In the genomic region with DNA sequence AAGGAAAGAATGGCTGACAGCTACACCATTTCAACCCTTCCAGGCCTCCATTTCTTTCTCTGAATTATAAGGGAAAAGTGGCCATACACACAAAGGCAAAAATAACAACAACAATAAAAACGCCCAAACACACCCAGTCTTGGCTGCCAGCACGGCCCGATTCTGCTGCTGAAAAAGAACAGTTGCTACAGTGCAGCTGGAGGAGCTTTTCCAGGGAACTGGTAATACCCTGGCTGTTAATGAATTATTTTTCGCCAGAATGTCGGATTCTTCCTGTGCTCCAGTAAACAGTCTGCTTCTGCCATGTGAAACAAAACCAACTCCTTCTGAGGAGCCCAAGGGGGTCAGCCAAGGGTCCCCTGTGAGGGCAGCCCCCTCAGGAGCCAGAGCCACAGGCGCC, we compare ENCODE assay signal across 18 cellular contexts. TPM values are rescaled to one million over a fixed set of nuclear protein-coding genes. Genes with fewer than 3 reads are reported as not detected.
A peak's percentile ranks its signal among the peaks of the same experiment; 100 is the strongest.
DNase-seq lines count a peak whose midpoint lies in the region; ATAC-seq and TF ChIP-seq lines count a peak whose summit lies in the region.
"Had no signal": no experiment of that assay in that cellular context is flagged by ENCODE, and none has a peak within 500 bp of the region (broad histone marks: within the 10 kb centered on the region; RNA-seq: fewer than 3 reads in every experiment).

No MANE protein-coding gene starts in this region.

- H3K27me3 Mint-ChIP-seq in naive thymus-derived CD4-positive, alpha-beta T cell, result peaks cover 0 to 23% (median 12%) of the 10 kb centered on the region in 5 donors

- H3K9me3 ChIP-seq in left ventricle myocardium inferior (replicated peaks) (no peaks in the 10 kb centered on the region), sigmoid colon (no peaks in the 10 kb centered on the region)
- no peaks in the 10 kb centered on the region for H3K9me3 ChIP-seq in naive thymus-derived CD4-positive, alpha-beta T cell (ENCODE audit: control insufficient read depth in 2 of 3, low read length in 3 of 3)

- TF ChIP-seq POLR2A in sigmoid colon (IDR thresholded peaks at IDR 0.05) (no peak), lower leg skin (IDR thresholded peaks at IDR 0.05) (no peak)

- peaks cover 0 to 5% (median 0%) of the 10 kb centered on the region in 7 donors for H3K4me1 Mint-ChIP-seq in naive thymus-derived CD4-positive, alpha-beta T cell
- H3K4me1 Mint-ChIP-seq: CD8-positive, alpha-beta memory T cell had no signal

- TF ChIP-seq EP300 in sigmoid colon (IDR thresholded peaks at IDR 0.05), result no peak

- H3K9me3 Mint-ChIP-seq in naive thymus-derived CD4-positive, alpha-beta T cell, result no peaks in the 10 kb centered on the region

- 28 to 54% methylated on average over 6 of the region's 6 CpGs for WGBS in sigmoid colon, 2 donors
- WGBS in lower leg skin, 2 donors, result 35 to 37% methylated on average over 6 of the region's 6 CpGs

- POLR2A ChIA-PET in naive thymus-derived CD4-positive, alpha-beta T cell (lab: Charles Lee), result no interaction called here

- H3K4me1 ChIP-seq in left ventricle myocardium inferior (peaks cover 64% of the 10 kb centered on the region), sigmoid colon (peaks cover 0 to 24% (median 13%) of the 10 kb centered on the region in 4 donors)
- H3K4me1 ChIP-seq in naive thymus-derived CD4-positive, alpha-beta T cell (ENCODE audit: control insufficient read depth in 2 of 2, insufficient read depth in 2 of 2, low read length in 2 of 2), result no peaks in the 10 kb centered on the region
- H3K4me1 ChIP-seq: BLaER1 treated with 17β-estradiol and CSF1 and Interleukin-3, amounts not matched to agents 10 nM and 100 nM had no signal

- CTCF ChIA-PET in naive thymus-derived CD4-positive, alpha-beta T cell (lab: Charles Lee), result no interaction called here

- H3K4me3 ChIP-seq in left ventricle myocardium inferior (no peak overlapping the region), sigmoid colon (no peak overlapping the region), lower leg skin (ENCODE audit: low read depth, poor library complexity, severe bottlenecking) (no peak overlapping the region)
- no peak overlapping the region for H3K4me3 ChIP-seq in naive thymus-derived CD4-positive, alpha-beta T cell (ENCODE audit: low read length)
- H3K4me3 ChIP-seq: BLaER1 treated with 17β-estradiol and CSF1 and Interleukin-3, amounts not matched to agents 10 nM and 100 nM; PC-9 had no signal

- no peak overlapping the region for H3K27ac Mint-ChIP-seq in naive thymus-derived CD4-positive, alpha-beta T cell
- H3K27ac Mint-ChIP-seq: CD8-positive, alpha-beta memory T cell had no signal

- no peak for TF ChIP-seq CTCF in left ventricle myocardium inferior (IDR thresholded peaks at IDR 0.05; ENCODE audit: borderline replicate concordance)
- TF ChIP-seq CTCF in sigmoid colon (IDR thresholded peaks at IDR 0.05), result no peak
- no peak for TF ChIP-seq CTCF in lower leg skin (IDR thresholded peaks at IDR 0.05)

- H3K27ac ChIP-seq in left ventricle myocardium inferior (replicated peaks) (peak overlapping the region; percentile 54), sigmoid colon (peak overlapping the region; percentile 10 to 57 (median 44))
- H3K27ac ChIP-seq in naive thymus-derived CD4-positive, alpha-beta T cell (ENCODE audit: low read depth, low read length), result no peak overlapping the region
- H3K27ac ChIP-seq: BLaER1 treated with 17β-estradiol and CSF1 and Interleukin-3, amounts not matched to agents 10 nM and 100 nM; PC-9 had no signal

- DNase-seq in left ventricle myocardium inferior (no peak), left cardiac atrium (no peak), left kidney (ENCODE audit: low read depth, low spot score) (peak; percentile 16), sigmoid colon (no peak), lower leg skin (ENCODE audit: low spot score in 2 of 2) (no peak), germinal center (ENCODE audit: low spot score) (no peak)
- DNase-seq in naive thymus-derived CD4-positive, alpha-beta T cell, result no peak
- DNase-seq: CD8-positive, alpha-beta memory T cell; GF-D8; GOT3; KBM-7; NCI-H1436; NCI-H2081; NCI-H510A; NCI-H774; PC-9 had no signal

- intact Hi-C loops in left ventricle myocardium inferior (cut with micrococcal nuclease), result no loop called here
- intact Hi-C loops in left cardiac atrium (cut with DNase I), result no loop called here
- intact Hi-C loops in sigmoid colon (cut with DNase I), result no loop called here
- intact Hi-C loops in lower leg skin (cut with DNase I; ENCODE audit: low total_unique reads), result no loop called here
- intact Hi-C loops in naive thymus-derived CD4-positive, alpha-beta T cell (cut with micrococcal nuclease), result loop anchor here in 1 of 2 donors (10.0 kb wide), 1 partner anchor 130 kb away; no protein-coding TSS in a partner anchor

- H3K36me3 ChIP-seq in left ventricle myocardium inferior (no peaks in the 10 kb centered on the region), sigmoid colon (no peaks in the 10 kb centered on the region)
- no peaks in the 10 kb centered on the region for H3K36me3 ChIP-seq in naive thymus-derived CD4-positive, alpha-beta T cell (ENCODE audit: control insufficient read depth in 2 of 3, insufficient read depth in 3 of 3, low read length in 3 of 3)
- H3K36me3 ChIP-seq: BLaER1 treated with 17β-estradiol and CSF1 and Interleukin-3, amounts not matched to agents 10 nM and 100 nM had no signal

- no peak overlapping the region for H3K4me3 Mint-ChIP-seq in naive thymus-derived CD4-positive, alpha-beta T cell
- H3K4me3 Mint-ChIP-seq: CD8-positive, alpha-beta memory T cell had no signal

- ATAC-seq in left cardiac atrium, result no peak
- ATAC-seq in GM21381 (IDR thresholded peaks at IDR 0.05; ENCODE audit: unreplicated experiment), result no peak
- no peak for ATAC-seq in naive thymus-derived CD4-positive, alpha-beta T cell

- H3K27me3 ChIP-seq in left ventricle myocardium inferior (ENCODE audit: low read depth) (no peaks in the 10 kb centered on the region), sigmoid colon (no peaks in the 10 kb centered on the region)
- H3K27me3 ChIP-seq in naive thymus-derived CD4-positive, alpha-beta T cell (ENCODE audit: control insufficient read depth in 2 of 2, insufficient read depth in 2 of 2, low read length in 2 of 2), result no peaks in the 10 kb centered on the region

- peaks cover 0 to 4% (median 0%) of the 10 kb centered on the region in 5 donors for H3K36me3 Mint-ChIP-seq in naive thymus-derived CD4-positive, alpha-beta T cell
- H3K36me3 Mint-ChIP-seq: CD8-positive, alpha-beta memory T cell had no signal

RNA-seq across cellular contexts. Expression of a gene that starts 6.6 kb away (rescaled TPM):
- total RNA-seq in left ventricle myocardium inferior (23.6 TPM), left cardiac atrium (10 to 100 TPM; 19.9 to 23.8 TPM), sigmoid colon (10 to 100 TPM; 11.8 to 26.0 (median 21.7) TPM), lower leg skin (10 to 100 TPM in 2 of 4 donors, 1 to 10 TPM in 2; 3.9 to 13.3 (median 8.8) TPM)
- 10 to 100 TPM in 2 of 3 donors, 1 to 10 TPM in 1; 3.7 to 24.6 (median 10.2) TPM for polyA plus RNA-seq in sigmoid colon
- 1 to 10 TPM in 4 of 5 experiments, not detected in 1; 1.6 to 2.8 (median 2.2) TPM for total RNA-seq in naive thymus-derived CD4-positive, alpha-beta T cell
- polyA plus RNA-seq in naive thymus-derived CD4-positive, alpha-beta T cell, result 1 to 10 TPM in 1 of 2 donors, under 1 TPM in 1; 0.96 to 1.4 TPM
- total RNA-seq: PC-9 had no signal
